In the genomic region with DNA sequence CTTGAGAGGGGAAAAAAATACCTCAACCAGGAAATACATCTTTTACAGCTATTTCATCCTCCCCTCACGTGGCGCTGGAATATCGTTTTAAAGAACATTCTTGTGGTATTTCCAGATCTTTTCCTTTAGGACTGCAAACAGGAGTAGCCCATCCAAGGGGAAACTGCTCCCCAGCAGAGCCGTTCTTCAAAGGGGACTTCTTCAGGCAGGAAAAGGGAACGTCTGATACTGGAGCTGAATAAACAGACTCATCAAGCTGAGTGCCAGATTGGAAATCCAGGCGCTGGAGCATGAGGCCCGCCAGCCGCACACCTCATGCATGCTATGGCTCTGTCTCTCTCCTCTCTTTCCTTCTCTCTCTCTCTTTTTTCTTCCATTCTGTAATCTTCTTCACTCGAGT, we compare ENCODE assay signal across 27 cellular contexts. TPM values are rescaled to one million over a fixed set of nuclear protein-coding genes. Genes with fewer than 3 reads are reported as not detected.
"Had no signal": no experiment of that assay in that cellular context is flagged by ENCODE, and none has a peak within 500 bp of the region (broad histone marks: within the 10 kb centered on the region; RNA-seq: fewer than 3 reads in every experiment).

No MANE protein-coding gene starts in this region.

- H3K27ac ChIP-seq: KMS-11, RWPE1 had no signal

- H3K9me3 Mint-ChIP-seq: T-cell had no signal

- H3K27ac Mint-ChIP-seq: IgD-negative memory B cell, T-cell had no signal

- ATAC-seq: HepG2, K562, Panc1, PC-3, T-cell had no signal

- H3K36me3 Mint-ChIP-seq: IgD-negative memory B cell, T-cell had no signal

- H3K4me3 Mint-ChIP-seq: IgD-negative memory B cell, T-cell had no signal

- DNase-seq: Kasumi-1, MV-4-11, NCI-H1048, NCI-H1105, NCI-H1417, NCI-H1436 treated with DMSO at 0.1 percent for 48 hours, NCI-H1694, NCI-H187 treated with DMSO at 0.1 percent for 48 hours, NCI-H2029 treated with DMSO at 0.1 percent for 48 hours, NCI-H2107, NCI-H2171, NCI-H226, NCI-H446, NCI-H524, NCI-H526 treated with DMSO at 0.1 percent for 48 hours, NCI-H774, PC-3, SHP77, SK-N-SH, SW 1271, T-cell had no signal

- H3K9me3 ChIP-seq: SK-N-SH had no signal

- H3K4me1 Mint-ChIP-seq: T-cell had no signal

- H3K27me3 Mint-ChIP-seq: IgD-negative memory B cell had no signal

- H3K4me3 ChIP-seq: K562 had no signal

RNA-seq across cellular contexts. Expression of a gene that starts 34.0 kb away (rescaled TPM):
- total RNA-seq: PC-3 had no signal
